Comparison of ENCODE assay signal across 10 cellular contexts in the genomic region with DNA sequence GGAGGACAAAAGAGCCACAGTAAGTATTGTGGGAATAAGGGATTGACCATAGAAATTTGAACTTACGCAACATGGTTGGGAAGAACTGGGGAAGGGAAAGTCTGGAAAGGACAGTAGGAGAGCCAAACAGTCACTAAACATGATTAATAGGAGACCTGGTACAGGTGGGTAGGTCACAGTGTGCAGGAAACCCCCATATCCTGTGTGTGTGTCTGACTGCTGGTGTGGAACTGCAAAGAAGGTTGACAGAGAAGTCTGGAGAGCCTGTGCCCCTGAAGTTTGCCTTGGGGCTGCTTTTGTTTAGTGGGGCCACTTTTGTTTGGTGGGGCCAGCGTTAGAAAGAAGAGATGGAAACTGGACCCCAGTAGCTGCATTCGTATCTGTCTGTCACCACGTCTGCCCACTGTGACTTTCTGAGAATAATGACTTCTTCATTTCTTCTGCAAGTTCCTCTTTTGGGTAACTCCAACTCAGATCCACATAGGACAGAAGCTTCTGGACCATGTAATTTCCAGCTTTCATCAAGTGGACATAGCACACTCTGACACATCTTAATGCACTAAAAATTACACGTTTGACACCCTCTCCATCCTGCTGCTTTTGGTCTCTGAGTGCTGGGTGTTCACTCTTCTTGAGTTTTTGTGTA.
DNase-seq lines count a peak whose midpoint lies in the region; ATAC-seq and TF ChIP-seq lines count a peak whose summit lies in the region.
"Had no signal": no experiment of that assay in that cellular context is flagged by ENCODE, and none has a peak within 500 bp of the region (broad histone marks: within the 10 kb centered on the region; RNA-seq: fewer than 3 reads in every experiment).

No MANE protein-coding gene starts in this region.

- no peak overlapping the region for H3K4ac ChIP-seq in mesendoderm (ENCODE audit: low read depth, low read length)

- H3K4me3 Mint-ChIP-seq in activated naive CD8-positive, alpha-beta T cell treated with anti-CD3 and anti-CD28 coated beads, Interleukin-2, amount 50 U/mL, for 24 hours: no peak overlapping the region

- no peaks in the 10 kb centered on the region for H3K36me3 Mint-ChIP-seq in activated naive CD8-positive, alpha-beta T cell treated with anti-CD3 and anti-CD28 coated beads, Interleukin-2, amount 50 U/mL, for 24 hours (ENCODE audit: low read depth)

- no peaks in the 10 kb centered on the region for H3K79me2 ChIP-seq in mesendoderm (ENCODE audit: control insufficient read depth, insufficient read depth, low read length)

- no peak overlapping the region for H3K23ac ChIP-seq in mesendoderm (ENCODE audit: low read length)

- H3K36me3 ChIP-seq in mesendoderm (ENCODE audit: control insufficient read depth, insufficient read depth, low read length) (no peaks in the 10 kb centered on the region), HAP-1 (replicated peaks) (no peaks in the 10 kb centered on the region)
- H3K36me3 ChIP-seq: SJCRH30 had no signal

- H3K4me1 Mint-ChIP-seq in activated naive CD8-positive, alpha-beta T cell treated with anti-CD3 and anti-CD28 coated beads, Interleukin-2, amount 50 U/mL, for 24 hours: no peaks in the 10 kb centered on the region

- no peak overlapping the region for H3K56ac ChIP-seq in mesendoderm (ENCODE audit: low read length)

- intact Hi-C loops in left ventricle myocardium superior (cut with micrococcal nuclease) (no loop called here), right cardiac atrium (cut with DNase I) (no loop called here)

- no peak overlapping the region for H3K4me2 ChIP-seq in mesendoderm (ENCODE audit: low read length)

- TF ChIP-seq CTCF in NB4 (IDR thresholded peaks at IDR 0.05; ENCODE audit: low read depth, low read length): no peak

- H3K27me3 ChIP-seq in right cardiac atrium (ENCODE audit: control insufficient read depth, insufficient read depth): no peaks in the 10 kb centered on the region
- no peaks in the 10 kb centered on the region for H3K27me3 ChIP-seq in mesendoderm (ENCODE audit: insufficient read depth, low read length, poor library complexity)
- H3K27me3 ChIP-seq in HAP-1 (ENCODE audit: low read depth): peaks cover 9% of the 10 kb centered on the region

- 74% methylated on average over 5 of the region's 5 CpGs for WGBS in right cardiac atrium
- no CpG with 5 or more reads among the region's 5 CpGs for WGBS in mesendoderm (ENCODE audit: extremely low coverage, insufficient coverage, low lambda C conversion rate)

- H2BK15ac ChIP-seq in mesendoderm (replicated peaks; ENCODE audit: low read depth): no peak overlapping the region

- H4K5ac ChIP-seq in mesendoderm (ENCODE audit: low read length): no peak overlapping the region

- no peak overlapping the region for H2BK5ac ChIP-seq in mesendoderm (ENCODE audit: low read length)

- in situ Hi-C loops in HAP-1 (cut with MboI; ENCODE audit: low sequenced_read_pairs): no loop called here

- ATAC-seq in left ventricle myocardium superior (peak; percentile 26), right cardiac atrium (no peak), HG02884 (IDR thresholded peaks at IDR 0.05; ENCODE audit: unreplicated experiment) (peak; percentile 80)
- no peak for ATAC-seq in activated naive CD8-positive, alpha-beta T cell treated with anti-CD3 and anti-CD28 coated beads, Interleukin-2, amount 50 U/mL, for 24 hours

- no peaks in the 10 kb centered on the region for H3K9me3 Mint-ChIP-seq in activated naive CD8-positive, alpha-beta T cell treated with anti-CD3 and anti-CD28 coated beads, Interleukin-2, amount 50 U/mL, for 24 hours

- no peak overlapping the region for H4K8ac ChIP-seq in mesendoderm (ENCODE audit: low read depth, low read length)

- no peak for DNase-seq in left ventricle myocardium superior
- no peak for DNase-seq in right cardiac atrium
- DNase-seq in NB4 (ENCODE audit: low read depth): peak; percentile 34
- DNase-seq in LoVo (ENCODE audit: low spot score): no peak
- DNase-seq in mesendoderm: no peak
- DNase-seq in HAP-1 (ENCODE audit: low spot score in 2 of 2): no peak
- DNase-seq in activated naive CD8-positive, alpha-beta T cell treated with anti-CD3 and anti-CD28 coated beads, Interleukin-2, amount 50 U/mL, for 24 hours: no peak
- DNase-seq: NCI-H2171 treated with DMSO at 0.1 percent for 48 hours, SJCRH30 had no signal

- H2AK5ac ChIP-seq in mesendoderm (ENCODE audit: low read length): no peak overlapping the region

- no peaks in the 10 kb centered on the region for H3K79me1 ChIP-seq in mesendoderm (ENCODE audit: low read length)

- H2BK120ac ChIP-seq in mesendoderm (ENCODE audit: low read depth, low read length): no peak overlapping the region

- no peak overlapping the region for H3K9ac ChIP-seq in mesendoderm (ENCODE audit: low read length)

- H3K18ac ChIP-seq in mesendoderm (ENCODE audit: low read length): no peak overlapping the region

- TF ChIP-seq POLR2A in NB4 (IDR thresholded peaks at IDR 0.05; ENCODE audit: extremely low read depth, insufficient read length): no peak

- no peaks in the 10 kb centered on the region for H3K4me1 ChIP-seq in right cardiac atrium (ENCODE audit: control insufficient read depth, insufficient read depth, low read length)
- no peaks in the 10 kb centered on the region for H3K4me1 ChIP-seq in mesendoderm (ENCODE audit: control insufficient read depth, low read depth, low read length)
- H3K4me1 ChIP-seq in HAP-1: no peaks in the 10 kb centered on the region
- H3K4me1 ChIP-seq: SJCRH30 had no signal

- H3K9me3 ChIP-seq in right cardiac atrium (ENCODE audit: control insufficient read depth, low read length) (no peaks in the 10 kb centered on the region), HAP-1 (no peaks in the 10 kb centered on the region)
- H3K9me3 ChIP-seq: SJCRH30 had no signal

- H3K27ac ChIP-seq in right cardiac atrium (ENCODE audit: low read length): no peak overlapping the region
- no peak overlapping the region for H3K27ac ChIP-seq in mesendoderm (ENCODE audit: low read depth, low read length)
- H3K27ac ChIP-seq: SJCRH30 had no signal

- H3K27ac Mint-ChIP-seq in activated naive CD8-positive, alpha-beta T cell treated with anti-CD3 and anti-CD28 coated beads, Interleukin-2, amount 50 U/mL, for 24 hours: no peak overlapping the region

- H3K27me3 Mint-ChIP-seq in activated naive CD8-positive, alpha-beta T cell treated with anti-CD3 and anti-CD28 coated beads, Interleukin-2, amount 50 U/mL, for 24 hours: peaks cover 7% of the 10 kb centered on the region

- H3K4me3 ChIP-seq in right cardiac atrium (ENCODE audit: low read length) (no peak overlapping the region), NB4 (ENCODE audit: low read depth, low read length) (no peak overlapping the region), mesendoderm (ENCODE audit: low read length) (no peak overlapping the region), HAP-1 (no peak overlapping the region)
- H3K4me3 ChIP-seq: SJCRH30 had no signal

Comparison
In these comparisons a context has a peak if more than half of its experiments do, and no peak if none do; other contexts are left out.
1. ATAC-seq: peak in left ventricle myocardium superior (single experiment) and HG02884 (single experiment); none in right cardiac atrium (0 of 2) and activated naive CD8-positive, alpha-beta T cell treated with anti-CD3 and anti-CD28 coated beads, Interleukin-2, amount 50 U/mL, for 24 hours (single experiment).